ENCODE assay signal across 8 cellular contexts in genomic region chr4:74623041-74623440, GRCh38.
DNase-seq lines count a peak whose midpoint lies in the region; ATAC-seq and TF ChIP-seq lines count a peak whose summit lies in the region.

No MANE protein-coding gene starts in this region.

- peaks cover 5% of the 10 kb centered on the region for H3K27me3 Mint-ChIP-seq in activated CD4-positive, alpha-beta T cell treated with anti-CD3 and anti-CD28 coated beads, Interleukin-2, amount 10 ng/mL, durations not matched to agents 24 days and 14 days
- H3K27me3 Mint-ChIP-seq in activated T-helper 17 cell treated with anti-CD3 and anti-CD28 coated beads, Interleukin-2, amount 50 U/mL, for 72 hours: no peaks in the 10 kb centered on the region
- H3K27me3 Mint-ChIP-seq in T-helper 2 cell treated with Interferon-gamma antibody and Interleukin-4, amounts not matched to agents 5 μg/mL and 100 μg/mL, for 36 hours (ENCODE audit: low read depth): peaks cover 5% of the 10 kb centered on the region

- no peak overlapping the region for H3K4me3 ChIP-seq in HAP-1
- H3K4me3 ChIP-seq in NB4 (ENCODE audit: low read depth, low read length): no peak overlapping the region

- in situ Hi-C loops in HAP-1 (cut with MboI; ENCODE audit: low sequenced_read_pairs): no loop called here

- ATAC-seq in activated T-helper 17 cell treated with anti-CD3 and anti-CD28 coated beads, Interleukin-2, amount 50 U/mL, for 72 hours (replicated peaks): peak; percentile 28
- peak; percentile 65 for ATAC-seq in left colon

- no peaks in the 10 kb centered on the region for H3K36me3 Mint-ChIP-seq in activated CD4-positive, alpha-beta T cell treated with anti-CD3 and anti-CD28 coated beads, Interleukin-2, amount 10 ng/mL, durations not matched to agents 24 days and 14 days (ENCODE audit: low read depth)
- H3K36me3 Mint-ChIP-seq in activated T-helper 17 cell treated with anti-CD3 and anti-CD28 coated beads, Interleukin-2, amount 50 U/mL, for 72 hours (ENCODE audit: low read depth): no peaks in the 10 kb centered on the region
- no peaks in the 10 kb centered on the region for H3K36me3 Mint-ChIP-seq in T-helper 2 cell treated with Interferon-gamma antibody and Interleukin-4, amounts not matched to agents 5 μg/mL and 100 μg/mL, for 36 hours (ENCODE audit: low read depth)

- H3K27ac Mint-ChIP-seq in activated CD4-positive, alpha-beta T cell treated with anti-CD3 and anti-CD28 coated beads, Interleukin-2, amount 10 ng/mL, durations not matched to agents 24 days and 14 days: no peak overlapping the region
- H3K27ac Mint-ChIP-seq in activated T-helper 17 cell treated with anti-CD3 and anti-CD28 coated beads, Interleukin-2, amount 50 U/mL, for 72 hours: no peak overlapping the region
- no peak overlapping the region for H3K27ac Mint-ChIP-seq in T-helper 2 cell treated with Interferon-gamma antibody and Interleukin-4, amounts not matched to agents 5 μg/mL and 100 μg/mL, for 36 hours

- peak; percentile 62 for DNase-seq in activated CD4-positive, alpha-beta T cell treated with anti-CD3 and anti-CD28 coated beads, Interleukin-2, amount 10 ng/mL, durations not matched to agents 24 days and 14 days
- no peak for DNase-seq in activated CD4-positive, alpha-beta T cell treated with anti-CD3 and anti-CD28 coated beads for 1 hour
- peak; percentile 9 to 17 for DNase-seq in HAP-1 (ENCODE audit: low spot score in 2 of 2)
- peak; percentile 63 for DNase-seq in NB4 (ENCODE audit: low read depth)
- peak in 1 of 2 donors; percentile 17 for DNase-seq in left colon
- DNase-seq in T-helper 2 cell treated with Interferon-gamma antibody and Interleukin-4, amounts not matched to agents 5 μg/mL and 100 μg/mL, for 36 hours (ENCODE audit: low spot score): no peak
- DNase-seq in NCI-H128 (lab: John Stamatoyannopoulos, UW; ENCODE audit: unreplicated experiment): no peak

- H3K36me3 ChIP-seq in HAP-1 (replicated peaks): no peaks in the 10 kb centered on the region

- no peak for TF ChIP-seq POLR2A in NB4 (IDR thresholded peaks at IDR 0.05; ENCODE audit: extremely low read depth, insufficient read length)

- H3K27me3 ChIP-seq in HAP-1 (ENCODE audit: low read depth): no peaks in the 10 kb centered on the region; the same call in 1 of the 2 replicates

- H3K4me1 Mint-ChIP-seq in activated CD4-positive, alpha-beta T cell treated with anti-CD3 and anti-CD28 coated beads, Interleukin-2, amount 10 ng/mL, durations not matched to agents 24 days and 14 days: peaks cover 19% of the 10 kb centered on the region
- H3K4me1 Mint-ChIP-seq in activated T-helper 17 cell treated with anti-CD3 and anti-CD28 coated beads, Interleukin-2, amount 50 U/mL, for 72 hours: no peaks in the 10 kb centered on the region
- H3K4me1 Mint-ChIP-seq in T-helper 2 cell treated with Interferon-gamma antibody and Interleukin-4, amounts not matched to agents 5 μg/mL and 100 μg/mL, for 36 hours (ENCODE audit: low read depth): peaks cover 18% of the 10 kb centered on the region

- no peaks in the 10 kb centered on the region for H3K9me3 Mint-ChIP-seq in activated CD4-positive, alpha-beta T cell treated with anti-CD3 and anti-CD28 coated beads, Interleukin-2, amount 10 ng/mL, durations not matched to agents 24 days and 14 days
- H3K9me3 Mint-ChIP-seq in activated T-helper 17 cell treated with anti-CD3 and anti-CD28 coated beads, Interleukin-2, amount 50 U/mL, for 72 hours: no peaks in the 10 kb centered on the region
- H3K9me3 Mint-ChIP-seq in T-helper 2 cell treated with Interferon-gamma antibody and Interleukin-4, amounts not matched to agents 5 μg/mL and 100 μg/mL, for 36 hours: no peaks in the 10 kb centered on the region

- intact Hi-C loops in activated CD4-positive, alpha-beta T cell treated with anti-CD3 and anti-CD28 coated beads, Interleukin-2, amount 10 ng/mL, durations not matched to agents 24 days and 14 days (cut with micrococcal nuclease): loop anchor here (2.0 to 10.0 kb wide), 4 partner anchors 88 to 1104 kb away; partner anchors contain the start of gene AREG
- intact Hi-C loops in left colon (cut with DNase I, micrococcal nuclease): no loop called here

- H3K4me3 Mint-ChIP-seq in activated CD4-positive, alpha-beta T cell treated with anti-CD3 and anti-CD28 coated beads, Interleukin-2, amount 10 ng/mL, durations not matched to agents 24 days and 14 days: no peak overlapping the region
- H3K4me3 Mint-ChIP-seq in activated T-helper 17 cell treated with anti-CD3 and anti-CD28 coated beads, Interleukin-2, amount 50 U/mL, for 72 hours: no peak overlapping the region
- no peak overlapping the region for H3K4me3 Mint-ChIP-seq in T-helper 2 cell treated with Interferon-gamma antibody and Interleukin-4, amounts not matched to agents 5 μg/mL and 100 μg/mL, for 36 hours

- TF ChIP-seq CTCF in NB4 (IDR thresholded peaks at IDR 0.05; ENCODE audit: low read depth, low read length): peak; percentile 35

- no peaks in the 10 kb centered on the region for H3K9me3 ChIP-seq in HAP-1

- no peaks in the 10 kb centered on the region for H3K4me1 ChIP-seq in HAP-1

Comparison
In these comparisons a context has a peak if more than half of its experiments do, and no peak if none do; other contexts are left out.
1. DNase-seq: peak in activated CD4-positive, alpha-beta T cell treated with anti-CD3 and anti-CD28 coated beads, Interleukin-2, amount 10 ng/mL, durations not matched to agents 24 days and 14 days (single experiment), HAP-1 (2 of 2) and NB4 (single experiment); none in activated CD4-positive, alpha-beta T cell treated with anti-CD3 and anti-CD28 coated beads for 1 hour (single experiment), T-helper 2 cell treated with Interferon-gamma antibody and Interleukin-4, amounts not matched to agents 5 μg/mL and 100 μg/mL, for 36 hours (single experiment) and NCI-H128 (single experiment).